In the genomic region with DNA sequence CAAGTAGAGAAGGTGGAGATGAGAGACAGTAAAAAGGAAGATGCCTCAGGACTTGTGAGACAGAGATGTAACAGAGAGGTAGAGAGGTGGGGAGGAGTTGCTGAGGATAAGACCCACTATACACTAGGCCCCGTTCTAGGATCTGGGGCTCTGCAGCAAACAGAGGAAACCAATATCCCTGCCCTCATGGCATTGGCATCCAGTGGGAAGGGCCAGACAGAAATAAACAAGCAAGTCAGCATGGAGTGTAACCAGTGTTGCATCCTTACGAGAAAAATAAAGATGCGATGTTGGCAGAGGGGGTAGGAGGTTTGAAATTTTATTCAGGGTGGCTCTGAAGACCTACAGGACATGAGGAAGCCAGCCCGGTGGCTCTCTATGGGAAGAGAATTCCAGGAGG, we compare ENCODE assay signal across 19 cellular contexts.
"Had no signal": no experiment of that assay in that cellular context is flagged by ENCODE, and none has a peak within 500 bp of the region (broad histone marks: within the 10 kb centered on the region; RNA-seq: fewer than 3 reads in every experiment).

No MANE protein-coding gene starts in this region.

- H3K4me3 Mint-ChIP-seq: activated CD4-positive, alpha-beta memory T cell treated with anti-CD3 and anti-CD28 coated beads for 36 hours; activated CD4-positive, alpha-beta T cell treated with anti-CD3 and anti-CD28 coated beads for 36 hours; activated T-cell treated with anti-CD3 and anti-CD28 coated beads, Interleukin-2, amount 50 U/mL, for 4 hours; naive thymus-derived CD8-positive, alpha-beta T cell; stimulated activated naive CD8-positive, alpha-beta T cell treated with anti-CD3 and anti-CD28 coated beads, Interleukin-15, amount 100 ng/mL, for 72 hours; T-helper 1 cell treated with Interleukin-12 subunit alpha and Interleukin-12 subunit beta and Interleukin-4 antibody, amounts not matched to agents 30 μg/mL and 1 μg/mL, for 36 hours had no signal

- H3K27me3 Mint-ChIP-seq: activated CD4-positive, alpha-beta T cell treated with anti-CD3 and anti-CD28 coated beads for 36 hours; stimulated activated naive CD8-positive, alpha-beta T cell treated with anti-CD3 and anti-CD28 coated beads, Interleukin-15, amount 100 ng/mL, for 72 hours had no signal

- H3K36me3 ChIP-seq: adrenal gland, heart right ventricle, neutrophil, spleen, upper lobe of left lung had no signal

- H3K4me1 Mint-ChIP-seq: stimulated activated naive CD8-positive, alpha-beta T cell treated with anti-CD3 and anti-CD28 coated beads, Interleukin-15, amount 100 ng/mL, for 72 hours had no signal

- H3K4me1 ChIP-seq: spleen had no signal

- H3K9me3 Mint-ChIP-seq: activated CD4-positive, alpha-beta memory T cell treated with anti-CD3 and anti-CD28 coated beads for 36 hours; activated T-cell treated with anti-CD3 and anti-CD28 coated beads, Interleukin-2, amount 50 U/mL, for 4 hours; naive thymus-derived CD8-positive, alpha-beta T cell; stimulated activated naive CD8-positive, alpha-beta T cell treated with anti-CD3 and anti-CD28 coated beads, Interleukin-15, amount 100 ng/mL, for 72 hours; T-helper 1 cell treated with Interleukin-12 subunit alpha and Interleukin-12 subunit beta and Interleukin-4 antibody, amounts not matched to agents 30 μg/mL and 1 μg/mL, for 36 hours had no signal

- ATAC-seq: activated CD4-positive, alpha-beta T cell treated with anti-CD3 and anti-CD28 coated beads for 36 hours; activated T-cell treated with anti-CD3 and anti-CD28 coated beads, Interleukin-2, amount 50 U/mL, for 4 hours; left colon; naive thymus-derived CD8-positive, alpha-beta T cell; stimulated activated naive CD8-positive, alpha-beta T cell treated with anti-CD3 and anti-CD28 coated beads, Interleukin-15, amount 100 ng/mL, for 72 hours had no signal

- H3K9me3 ChIP-seq: adrenal gland, heart right ventricle, neutrophil, spleen, upper lobe of left lung had no signal

- H3K4me3 ChIP-seq: adrenal gland, coronary artery, heart right ventricle, spleen, upper lobe of left lung had no signal

- H3K36me3 Mint-ChIP-seq: activated CD4-positive, alpha-beta memory T cell treated with anti-CD3 and anti-CD28 coated beads for 36 hours; naive thymus-derived CD8-positive, alpha-beta T cell had no signal

- H3K27ac ChIP-seq: adrenal gland, coronary artery, neutrophil, spleen had no signal

- FAIRE-seq: endothelial cell of umbilical vein, frontal cortex had no signal

- DNase-seq: activated CD4-positive, alpha-beta memory T cell treated with anti-CD3 and anti-CD28 coated beads for 36 hours; activated CD4-positive, alpha-beta T cell treated with anti-CD3 and anti-CD28 coated beads for 36 hours; activated effector memory CD4-positive, alpha-beta T cell treated with Interleukin-2 at 50 U/mL for 16 hours; activated naive CD4-positive, alpha-beta T cell treated with anti-CD3 and anti-CD28 coated beads, Interleukin-2, amount 50 U/mL, for 16 hours; activated T-cell treated with anti-CD3 and anti-CD28 coated beads, Interleukin-2, amount 50 U/mL, for 4 hours; adrenal gland; central memory CD4-positive, alpha-beta T cell; effector CD4-positive, alpha-beta T cell; left colon; naive thymus-derived CD8-positive, alpha-beta T cell; spleen; stimulated activated naive CD8-positive, alpha-beta T cell treated with anti-CD3 and anti-CD28 coated beads, Interleukin-15, amount 100 ng/mL, for 72 hours had no signal

- H3K27ac Mint-ChIP-seq: activated CD4-positive, alpha-beta memory T cell treated with anti-CD3 and anti-CD28 coated beads for 36 hours; activated CD4-positive, alpha-beta T cell treated with anti-CD3 and anti-CD28 coated beads for 36 hours; stimulated activated naive CD8-positive, alpha-beta T cell treated with anti-CD3 and anti-CD28 coated beads, Interleukin-15, amount 100 ng/mL, for 72 hours; T-helper 1 cell treated with Interleukin-12 subunit alpha and Interleukin-12 subunit beta and Interleukin-4 antibody, amounts not matched to agents 30 μg/mL and 1 μg/mL, for 36 hours had no signal

- H3K27me3 ChIP-seq: adrenal gland, heart right ventricle, neutrophil, spleen, upper lobe of left lung had no signal
